Comparison of ENCODE assay signal across 19 cellular contexts in genomic region chr13:59247166-59247565, GRCh38.
DNase-seq lines count a peak whose midpoint lies in the region; ATAC-seq, FAIRE-seq and TF ChIP-seq lines count a peak whose summit lies in the region.
"Had no signal": no experiment of that assay in that cellular context is flagged by ENCODE, and none has a peak within 500 bp of the region (broad histone marks: within the 10 kb centered on the region; RNA-seq: fewer than 3 reads in every experiment).

No MANE protein-coding gene starts in this region.

- in situ Hi-C loops in mammary epithelial cell (cut with MboI; ENCODE audit: low sequenced_read_pairs in 2 of 2), result no loop called here

- H3K36me3 Mint-ChIP-seq in activated CD8-positive, alpha-beta T cell treated with anti-CD3 and anti-CD28 coated beads for 36 hours (ENCODE audit: low read depth), result no peaks in the 10 kb centered on the region

- H3K9me3 Mint-ChIP-seq in activated CD8-positive, alpha-beta T cell treated with anti-CD3 and anti-CD28 coated beads for 36 hours, result no peaks in the 10 kb centered on the region
- H3K9me3 Mint-ChIP-seq: activated T-helper 17 cell treated with anti-CD3 and anti-CD28 coated beads, Interleukin-2, amount 50 U/mL, for 72 hours; dendritic cell treated with granulocyte-macrophage colony-stimulating factor and Interleukin-4, amounts not matched to agents 40 ng/mL and 50 ng/mL, for 4 days had no signal

- no peaks in the 10 kb centered on the region for H3K79me2 ChIP-seq in mammary epithelial cell (ENCODE audit: insufficient read depth, low read length)
- H3K79me2 ChIP-seq: parathyroid adenoma had no signal

- no peak overlapping the region for H3K27ac Mint-ChIP-seq in activated CD8-positive, alpha-beta T cell treated with anti-CD3 and anti-CD28 coated beads for 36 hours
- H3K27ac Mint-ChIP-seq: activated T-helper 17 cell treated with anti-CD3 and anti-CD28 coated beads, Interleukin-2, amount 50 U/mL, for 72 hours; dendritic cell treated with granulocyte-macrophage colony-stimulating factor and Interleukin-4, amounts not matched to agents 40 ng/mL and 50 ng/mL, for 4 days had no signal

- intact Hi-C loops in cardiac septum (cut with DNase I) (no loop called here), pancreas (cut with DNase I) (no loop called here), lower leg skin (cut with DNase I; ENCODE audit: low total_unique reads) (no loop called here), mammary epithelial cell (cut with micrococcal nuclease) (no loop called here)
- intact Hi-C loops in activated CD8-positive, alpha-beta T cell treated with anti-CD3 and anti-CD28 coated beads for 36 hours (cut with micrococcal nuclease), result no loop called here

- H3K4me3 ChIP-seq in pancreas (no peak overlapping the region), lower leg skin (ENCODE audit: low read depth, poor library complexity, severe bottlenecking) (no peak overlapping the region), mammary epithelial cell (replicated peaks in 1 of 3; ENCODE audit: insufficient read depth in 1 of 3, low read depth in 2 of 3, low read length in 3 of 3) (no peak overlapping the region)
- H3K4me3 ChIP-seq: thoracic aorta had no signal

- no TSS peak for BruUV-seq in mammary epithelial cell (replicated peaks; lab: Mats Ljungman, UMichigan)

- no peaks in the 10 kb centered on the region for H3K4me1 ChIP-seq in pancreas
- H3K4me1 ChIP-seq in mammary epithelial cell (ENCODE audit: insufficient read depth, low read length), result no peaks in the 10 kb centered on the region
- H3K4me1 ChIP-seq: parathyroid adenoma had no signal

- ATAC-seq in pancreas, result peak in 3 of 4 donors; percentile 18 to 66 (median 51)
- ATAC-seq in activated CD8-positive, alpha-beta T cell treated with anti-CD3 and anti-CD28 coated beads for 36 hours, result no peak
- ATAC-seq: activated T-helper 17 cell treated with anti-CD3 and anti-CD28 coated beads, Interleukin-2, amount 50 U/mL, for 72 hours had no signal

- H3K36me3 ChIP-seq in pancreas (no peaks in the 10 kb centered on the region), mammary epithelial cell (ENCODE audit: insufficient read depth, low read length) (no peaks in the 10 kb centered on the region)
- H3K36me3 ChIP-seq: thoracic aorta had no signal

- POLR2A ChIA-PET in activated CD8-positive, alpha-beta T cell treated with anti-CD3 and anti-CD28 coated beads for 36 hours (lab: Charles Lee), result no interaction called here

- TF ChIP-seq CTCF in pancreas (IDR thresholded peaks at IDR 0.05) (no peak), GM20000 (IDR thresholded peaks at IDR 0.05; ENCODE audit: extremely low read depth, missing control alignments) (no peak), lower leg skin (IDR thresholded peaks at IDR 0.05) (no peak), mammary epithelial cell (conservative IDR thresholded peaks at IDR 0.05 in 1 of 2, IDR thresholded peaks at IDR 0.05 in 1 of 2; ENCODE audit: extremely low read depth in 1 of 2, insufficient read depth in 1 of 2, low read depth in 1 of 2, low read length in 2 of 2) (no peak)
- no peak for TF ChIP-seq CTCF in activated CD8-positive, alpha-beta T cell treated with anti-CD3 and anti-CD28 coated beads for 36 hours (IDR thresholded peaks at IDR 0.05)

- no peaks in the 10 kb centered on the region for H3K27me3 ChIP-seq in pancreas
- H3K27me3 ChIP-seq in mammary epithelial cell (ENCODE audit: insufficient read depth, low read length), result no peaks in the 10 kb centered on the region

- TF ChIP-seq POLR2A in lower leg skin (IDR thresholded peaks at IDR 0.05), result no peak

- no peaks in the 10 kb centered on the region for H4K20me1 ChIP-seq in mammary epithelial cell (ENCODE audit: insufficient read depth, low read length)

- H3K4me2 ChIP-seq in mammary epithelial cell (ENCODE audit: insufficient read depth, low read depth, low read length), result no peak overlapping the region

- H2AFZ ChIP-seq in mammary epithelial cell (ENCODE audit: low read depth, low read length), result no peak overlapping the region
- H2AFZ ChIP-seq: parathyroid adenoma had no signal

- no peaks in the 10 kb centered on the region for H3K27me3 Mint-ChIP-seq in activated CD8-positive, alpha-beta T cell treated with anti-CD3 and anti-CD28 coated beads for 36 hours
- H3K27me3 Mint-ChIP-seq: activated T-helper 17 cell treated with anti-CD3 and anti-CD28 coated beads, Interleukin-2, amount 50 U/mL, for 72 hours; dendritic cell treated with granulocyte-macrophage colony-stimulating factor and Interleukin-4, amounts not matched to agents 40 ng/mL and 50 ng/mL, for 4 days had no signal

- H3K4me3 Mint-ChIP-seq in activated CD8-positive, alpha-beta T cell treated with anti-CD3 and anti-CD28 coated beads for 36 hours, result no peak overlapping the region
- H3K4me3 Mint-ChIP-seq: activated T-helper 17 cell treated with anti-CD3 and anti-CD28 coated beads, Interleukin-2, amount 50 U/mL, for 72 hours; dendritic cell treated with granulocyte-macrophage colony-stimulating factor and Interleukin-4, amounts not matched to agents 40 ng/mL and 50 ng/mL, for 4 days had no signal

- DNase-seq in DMS153 (lab: John Stamatoyannopoulos, UW) (peak; percentile 23), NCI-H1105 treated with DMSO at 0.1 percent for 48 hours (lab: John Stamatoyannopoulos, UW) (peak; percentile 34), cardiac septum (ENCODE audit: low spot score) (peak; percentile 76), pancreas (peak in 4 of 6 donors; percentile 16 to 55 (median 35)), GM20000 (ENCODE audit: low spot score) (no peak), lower leg skin (ENCODE audit: low spot score in 2 of 2) (no peak), mammary epithelial cell (no peak)
- DNase-seq in activated CD8-positive, alpha-beta T cell treated with anti-CD3 and anti-CD28 coated beads for 36 hours, result no peak
- DNase-seq: activated CD4-positive, alpha-beta T cell treated with anti-CD3 and anti-CD28 coated beads, Interleukin-2, amount 50 U/mL, for 4 hours; AML-193; aorta; IMR-90; NCI-H1436; NCI-H526 treated with DMSO at 0.1 percent for 48 hours; T1000 had no signal

- FAIRE-seq in pancreas (lab: Jason Lieb, UNC), result no peak

- WGBS in pancreas, 2 donors, result 79 to 84% methylated on average over 4 of the region's 4 CpGs
- 51 to 58% methylated on average over 4 of the region's 4 CpGs for WGBS in lower leg skin, 2 donors
- WGBS in mammary epithelial cell (ENCODE audit: low coverage, missing lambda C conversion rate), result 22% methylated on average over 4 of the region's 4 CpGs

- CTCF ChIA-PET in activated CD8-positive, alpha-beta T cell treated with anti-CD3 and anti-CD28 coated beads for 36 hours (lab: Charles Lee), result no interaction called here
- CTCF ChIA-PET in mammary epithelial cell (lab: Charles Lee; ENCODE audit: low non-redundant PET), result no interaction called here

- no peaks in the 10 kb centered on the region for H3K9me3 ChIP-seq in pancreas
- H3K9me3 ChIP-seq in mammary epithelial cell (replicated peaks; ENCODE audit: insufficient read depth, low read length), result no peaks in the 10 kb centered on the region
- H3K9me3 ChIP-seq: thoracic aorta had no signal

- no peaks in the 10 kb centered on the region for H3K4me1 Mint-ChIP-seq in activated CD8-positive, alpha-beta T cell treated with anti-CD3 and anti-CD28 coated beads for 36 hours (ENCODE audit: low read depth)
- H3K4me1 Mint-ChIP-seq: activated T-helper 17 cell treated with anti-CD3 and anti-CD28 coated beads, Interleukin-2, amount 50 U/mL, for 72 hours had no signal

- no peak overlapping the region for H3K27ac ChIP-seq in pancreas
- H3K27ac ChIP-seq in mammary epithelial cell (ENCODE audit: insufficient read depth, low read depth, low read length), result no peak overlapping the region
- H3K27ac ChIP-seq: parathyroid adenoma, thoracic aorta had no signal

- no peak overlapping the region for H3K9ac ChIP-seq in mammary epithelial cell (ENCODE audit: insufficient read depth, low read length)
- H3K9ac ChIP-seq: parathyroid adenoma had no signal

- dilution Hi-C loops in mammary epithelial cell (cut with HindIII; ENCODE audit: low sequenced_read_pairs), result no loop called here

Comparison
In these comparisons a context has a peak if more than half of its experiments do, and no peak if none do; other contexts are left out.
1. DNase-seq: peak in DMS153 (single experiment), NCI-H1105 treated with DMSO at 0.1 percent for 48 hours (single experiment), cardiac septum (single experiment) and pancreas (4 of 6); none in activated CD8-positive, alpha-beta T cell treated with anti-CD3 and anti-CD28 coated beads for 36 hours (single experiment), GM20000 (single experiment), lower leg skin (0 of 2) and mammary epithelial cell (single experiment).